1 cellular context compared by ENCODE assay signal in genomic region chr12:2615665-2616387, GRCh38.
TF ChIP-seq lines count a peak whose summit lies in the region.

No MANE protein-coding gene starts in this region.

TF ChIP-seq in HEK293, 187 proteins besides CTCF, POLR2A, EP300 and RAD21 (continued from another document):
- TF ChIP-seq ZSCAN18 (tag by site-specific recombination; IDR thresholded peaks at IDR 0.05) (no peak), ZNF146 (tag by site-specific recombination; IDR thresholded peaks at IDR 0.05) (no peak), ZNF658 (tag by site-specific recombination; IDR thresholded peaks at IDR 0.05) (no peak), ZFP69B (tag by site-specific recombination; IDR thresholded peaks at IDR 0.05) (no peak), SALL2 (tag by site-specific recombination; IDR thresholded peaks at IDR 0.05; ENCODE audit: borderline replicate concordance) (no peak), ZNF404 (tag by site-specific recombination; IDR thresholded peaks at IDR 0.05) (no peak)
TF ChIP-seq in HEK293: peak in this region for 10.
